In the genomic region with DNA sequence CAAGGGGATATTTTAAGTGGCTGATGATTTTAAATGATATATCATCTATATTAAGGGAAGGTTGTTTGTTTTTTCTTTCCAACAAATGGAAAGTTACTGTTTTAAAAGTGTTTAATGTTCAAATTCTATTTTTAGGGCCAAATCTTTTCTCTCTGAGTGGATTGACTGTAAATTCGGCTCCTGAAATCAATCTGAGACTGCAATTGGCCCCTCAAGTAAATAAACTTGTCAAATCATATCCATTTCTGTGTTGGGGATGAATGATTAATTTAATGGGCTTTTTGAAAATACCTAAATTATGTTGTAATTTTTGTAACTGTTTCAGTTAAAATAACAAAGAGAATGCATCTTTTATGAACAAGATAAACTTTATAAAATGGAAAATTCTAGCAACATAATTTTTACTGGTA, we compare ENCODE assay signal across 18 cellular contexts. TPM values are rescaled to one million over a fixed set of nuclear protein-coding genes. Genes with fewer than 3 reads are reported as not detected.
DNase-seq lines count a peak whose midpoint lies in the region; ATAC-seq and TF ChIP-seq lines count a peak whose summit lies in the region.
"Had no signal": no experiment of that assay in that cellular context is flagged by ENCODE, and none has a peak within 500 bp of the region (broad histone marks: within the 10 kb centered on the region; RNA-seq: fewer than 3 reads in every experiment).

No MANE protein-coding gene starts in this region.

- H3K4me1 Mint-ChIP-seq in brain (peaks cover 60% of the 10 kb centered on the region), type B pancreatic cell (ENCODE audit: unreplicated experiment) (peaks cover 37% of the 10 kb centered on the region)
- peaks cover 12% of the 10 kb centered on the region for H3K4me1 Mint-ChIP-seq in activated T-cell treated with anti-CD3 and anti-CD28 coated beads, Interleukin-2, amount 50 U/mL, for 4 hours (ENCODE audit: low read depth)

- no peaks in the 10 kb centered on the region for H3K36me3 ChIP-seq in HUES6 (ENCODE audit: control insufficient read depth, insufficient read depth, low read length)
- H3K36me3 ChIP-seq in mesodermal cell (ENCODE audit: control insufficient read depth, insufficient read depth, low read length), result no peaks in the 10 kb centered on the region
- H3K36me3 ChIP-seq in gastroesophageal sphincter, result no peaks in the 10 kb centered on the region

- H3K4me3 ChIP-seq in HUES6 (ENCODE audit: low read depth, low read length) (peak overlapping the region; percentile 70), mesodermal cell (ENCODE audit: extremely low read depth, insufficient read depth, low read length, poor library complexity, severe bottlenecking) (peak overlapping the region; percentile 67), gastroesophageal sphincter (peak overlapping the region in 1 of 2 donors; percentile 4)
- H3K4me3 ChIP-seq: SK-N-MC had no signal

- TF ChIP-seq CTCF in brain (conservative IDR thresholded peaks at IDR 0.05) (no peak), type B pancreatic cell (conservative IDR thresholded peaks at IDR 0.05) (no peak), gastroesophageal sphincter (IDR thresholded peaks at IDR 0.05) (no peak)

- TF ChIP-seq POLR2A in gastroesophageal sphincter (IDR thresholded peaks at IDR 0.05), result no peak

- H3K4me1 ChIP-seq in HUES6 (ENCODE audit: control insufficient read depth, insufficient read depth, low read length), result peaks cover 27% of the 10 kb centered on the region
- H3K4me1 ChIP-seq in mesodermal cell (ENCODE audit: control insufficient read depth, insufficient read depth, low read length, poor library complexity, severe bottlenecking), result peaks cover 16% of the 10 kb centered on the region
- H3K4me1 ChIP-seq in gastroesophageal sphincter, result peaks cover 0 to 38% (median 8%) of the 10 kb centered on the region in 3 donors

- H3K9ac ChIP-seq in HUES6 (ENCODE audit: low read length), result peak overlapping the region; percentile 72

- no peaks in the 10 kb centered on the region for H3K36me3 Mint-ChIP-seq in brain
- H3K36me3 Mint-ChIP-seq in type B pancreatic cell, result peaks cover 4% of the 10 kb centered on the region
- no peaks in the 10 kb centered on the region for H3K36me3 Mint-ChIP-seq in activated T-cell treated with anti-CD3 and anti-CD28 coated beads, Interleukin-2, amount 50 U/mL, for 4 hours (ENCODE audit: insufficient read depth)
- H3K36me3 Mint-ChIP-seq: activated naive CD8-positive, alpha-beta T cell treated with anti-CD3 and anti-CD28 coated beads for 36 hours; memory B cell had no signal

- DNase-seq in type B pancreatic cell (ENCODE audit: extremely low spot score, unreplicated experiment) (no peak), NK-92 (lab: John Stamatoyannopoulos, UW; ENCODE audit: unreplicated experiment) (no peak)
- DNase-seq in activated T-cell treated with anti-CD3 and anti-CD28 coated beads, Interleukin-2, amount 50 U/mL, for 4 hours, result no peak
- DNase-seq: activated naive CD8-positive, alpha-beta T cell treated with anti-CD3 and anti-CD28 coated beads for 36 hours; activated T-cell treated with anti-CD3 and anti-CD28 coated beads, Interleukin-2, amount 50 U/mL, for 72 hours; cerebellar nuclear complex; DMS153; NCI-H2029 treated with DMSO at 0.1 percent for 48 hours; NCI-H510A; stimulated activated CD4-positive, alpha-beta T cell treated with anti-CD3 and anti-CD28 coated beads, Interleukin-4, amount 100 ng/mL, for 4 hours had no signal

- H3K27me3 ChIP-seq in HUES6 (ENCODE audit: control insufficient read depth, insufficient read depth, low read length), result peaks cover 24% of the 10 kb centered on the region
- peaks cover 68% of the 10 kb centered on the region for H3K27me3 ChIP-seq in gastroesophageal sphincter

- H3K4me3 Mint-ChIP-seq in brain (peak overlapping the region in 4 of 5 experiments; percentile 77 to 92 (median 80)), type B pancreatic cell (peak overlapping the region; percentile 87)
- H3K4me3 Mint-ChIP-seq in activated T-cell treated with anti-CD3 and anti-CD28 coated beads, Interleukin-2, amount 50 U/mL, for 4 hours, result no peak overlapping the region
- H3K4me3 Mint-ChIP-seq: activated naive CD8-positive, alpha-beta T cell treated with anti-CD3 and anti-CD28 coated beads for 36 hours; IgD-negative memory B cell; memory B cell had no signal

- no peak for TF ChIP-seq EP300 in gastroesophageal sphincter (IDR thresholded peaks at IDR 0.05)

- H3K27ac Mint-ChIP-seq in brain, result peak overlapping the region in 4 of 5 experiments; percentile 5 to 90 (median 53)
- peak overlapping the region; percentile 30 for H3K27ac Mint-ChIP-seq in type B pancreatic cell
- H3K27ac Mint-ChIP-seq: activated naive CD8-positive, alpha-beta T cell treated with anti-CD3 and anti-CD28 coated beads for 36 hours; activated T-cell treated with anti-CD3 and anti-CD28 coated beads, Interleukin-2, amount 50 U/mL, for 72 hours; IgD-negative memory B cell; memory B cell had no signal

- no peak for ATAC-seq in activated T-cell treated with anti-CD3 and anti-CD28 coated beads, Interleukin-2, amount 50 U/mL, for 4 hours
- no peak for ATAC-seq in gastroesophageal sphincter
- ATAC-seq: activated T-cell treated with anti-CD3 and anti-CD28 coated beads, Interleukin-2, amount 50 U/mL, for 72 hours had no signal

- peaks cover 68% of the 10 kb centered on the region for H3K27me3 Mint-ChIP-seq in brain
- H3K27me3 Mint-ChIP-seq in type B pancreatic cell, result peaks cover 62% of the 10 kb centered on the region
- H3K27me3 Mint-ChIP-seq in activated T-cell treated with anti-CD3 and anti-CD28 coated beads, Interleukin-2, amount 50 U/mL, for 4 hours (ENCODE audit: low read depth), result peaks cover 49% of the 10 kb centered on the region

- no peak overlapping the region; the same call in 1 of the 2 replicates for H3K27ac ChIP-seq in HUES6 (ENCODE audit: low read depth, low read length)
- H3K27ac ChIP-seq in mesodermal cell (ENCODE audit: low read depth, low read length, severe bottlenecking), result no peak overlapping the region
- H3K27ac ChIP-seq in gastroesophageal sphincter, result peak overlapping the region in 1 of 4 donors; percentile 83
- H3K27ac ChIP-seq: C4-2B, SK-N-MC had no signal

- H3K9me3 ChIP-seq in HUES6 (ENCODE audit: control insufficient read depth, insufficient read depth, low read depth, low read length), result no peaks in the 10 kb centered on the region
- no peaks in the 10 kb centered on the region for H3K9me3 ChIP-seq in mesodermal cell (ENCODE audit: control insufficient read depth, low read length)
- no peaks in the 10 kb centered on the region for H3K9me3 ChIP-seq in gastroesophageal sphincter

- H3K9me3 Mint-ChIP-seq in brain (peaks cover 0 to 3% (median 0%) of the 10 kb centered on the region in 5 experiments), type B pancreatic cell (no peaks in the 10 kb centered on the region)
- no peaks in the 10 kb centered on the region for H3K9me3 Mint-ChIP-seq in activated T-cell treated with anti-CD3 and anti-CD28 coated beads, Interleukin-2, amount 50 U/mL, for 4 hours
- H3K9me3 Mint-ChIP-seq: activated naive CD8-positive, alpha-beta T cell treated with anti-CD3 and anti-CD28 coated beads for 36 hours; activated T-cell treated with anti-CD3 and anti-CD28 coated beads, Interleukin-2, amount 50 U/mL, for 72 hours; IgD-negative memory B cell; memory B cell had no signal

- 100% methylated on average over 1 of the region's 1 CpG; no CpG with 5 or more reads in 1 of the 2 experiments for WGBS in mesodermal cell (ENCODE audit: insufficient coverage in 2 of 2), 2 experiments
- WGBS in gastroesophageal sphincter (ENCODE audit: low coverage in 1 of 2), 2 donors, result 50 to 78% methylated on average over 1 of the region's 1 CpG

RNA-seq across cellular contexts. Expression of a gene that starts 2.6 kb away (rescaled TPM):
- polyA plus RNA-seq in brain (ENCODE audit: insufficient read depth, low read depth, low replicate concordance), result 0.32 TPM
- 19.6 TPM for polyA plus RNA-seq in mesodermal cell (2013, experiment 1 of 2)
- polyA plus RNA-seq in mesodermal cell (2013, experiment 2 of 2), result 13.8 TPM
- total RNA-seq in type B pancreatic cell (ENCODE audit: low replicate concordance) (1.9 and 7.6 TPM in 2 replicates), gastroesophageal sphincter (10 to 100 TPM in 2 of 4 donors, 1 to 10 TPM in 2; 5.9 to 10.9 (median 8.9) TPM)
- under 1 TPM in 1 of 3 donors, not detected in 2; 0.27 TPM for total RNA-seq in activated T-cell treated with anti-CD3 and anti-CD28 coated beads, Interleukin-2, amount 50 U/mL, for 4 hours
